Comparison of ENCODE assay signal across 8 cellular contexts in the genomic region with DNA sequence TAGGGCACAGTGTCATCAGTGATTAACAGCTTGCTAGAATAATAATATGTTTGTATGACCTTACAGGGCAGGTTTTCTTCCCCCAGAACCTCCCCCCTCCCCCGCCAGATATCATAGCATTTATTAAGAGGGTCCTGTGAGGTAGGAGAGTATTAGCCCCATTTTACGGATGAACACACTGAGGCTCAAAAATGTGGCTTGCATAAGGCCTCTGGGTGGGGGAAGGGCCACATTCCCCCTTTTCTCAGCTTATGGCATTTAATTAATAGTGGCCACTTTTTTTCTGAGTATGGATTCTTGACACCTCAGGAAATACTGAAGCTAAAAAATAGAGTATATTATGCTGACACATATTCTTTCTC. TPM values are rescaled to one million over a fixed set of nuclear protein-coding genes. Genes with fewer than 3 reads are reported as not detected.
DNase-seq lines count a peak whose midpoint lies in the region; ATAC-seq, FAIRE-seq and TF ChIP-seq lines count a peak whose summit lies in the region.

No MANE protein-coding gene starts in this region.

- no peak overlapping the region for H3K14ac ChIP-seq in trophoblast cell (ENCODE audit: low read length)

- H3K9me3 ChIP-seq in Caco-2 (no peaks in the 10 kb centered on the region), fibroblast of lung (ENCODE audit: control insufficient read depth, insufficient read depth, low read depth, low read length) (no peaks in the 10 kb centered on the region), trophoblast cell (ENCODE audit: insufficient read depth, low read depth, low read length) (no peaks in the 10 kb centered on the region)

- no peak overlapping the region for H3K18ac ChIP-seq in trophoblast cell (ENCODE audit: low read length)

- DNase-seq in Caco-2 (no peak), T-cell (no peak), fibroblast of lung (ENCODE audit: low read depth in 2 of 2) (no peak), trophoblast cell (no peak), kidney glomerular epithelial cell (lab: John Stamatoyannopoulos, UW) (no peak), head of caudate nucleus (no peak), GM19239 (ENCODE audit: insufficient read length, low spot score) (no peak), SW 1271 (lab: John Stamatoyannopoulos, UW) (no peak)

- H3K4me2 ChIP-seq in fibroblast of lung (ENCODE audit: extremely low read depth, insufficient read depth, low read length) (peak overlapping the region; percentile 99), trophoblast cell (ENCODE audit: low read length) (peak overlapping the region; percentile 95)

- peak overlapping the region; percentile 77 for H3K4me3 Mint-ChIP-seq in Caco-2 (ENCODE audit: unreplicated experiment)
- peak overlapping the region; percentile 59 to 86 (median 63) for H3K4me3 Mint-ChIP-seq in T-cell

- H3K79me2 ChIP-seq in fibroblast of lung (ENCODE audit: control insufficient read depth, insufficient read depth, low read length) (peaks cover 70% of the 10 kb centered on the region), trophoblast cell (ENCODE audit: control insufficient read depth, insufficient read depth, low read length, poor library complexity) (peaks cover 17% of the 10 kb centered on the region)

- intact Hi-C loops in Caco-2 (cut with micrococcal nuclease; ENCODE audit: unreplicated experiment) (loop anchor here (2.0 kb wide), 2 partner anchors 65 to 125 kb away; no protein-coding TSS in a partner anchor), head of caudate nucleus (cut with DNase I) (loop anchor here (10.0 kb wide), 1 partner anchor 73 kb away; no protein-coding TSS in a partner anchor)

- H3K9me3 Mint-ChIP-seq in Caco-2 (ENCODE audit: unreplicated experiment) = no peaks in the 10 kb centered on the region
- H3K9me3 Mint-ChIP-seq in T-cell = no peaks in the 10 kb centered on the region

- H3K27me3 ChIP-seq in Caco-2 (replicated peaks; ENCODE audit: control insufficient read depth, insufficient read depth, low read length) = no peaks in the 10 kb centered on the region
- H3K27me3 ChIP-seq in fibroblast of lung (ENCODE audit: control insufficient read depth, insufficient read depth, low read length) = no peaks in the 10 kb centered on the region
- no peaks in the 10 kb centered on the region for H3K27me3 ChIP-seq in trophoblast cell (ENCODE audit: insufficient read depth, low read length)

- BruUV-seq in Caco-2 (replicated peaks; lab: Mats Ljungman, UMichigan) = no TSS peak

- no peak overlapping the region for H4K91ac ChIP-seq in trophoblast cell (ENCODE audit: low read depth, low read length)

- CTCF ChIA-PET in Caco-2 (lab: Charles Lee) = no interaction called here
- CTCF ChIA-PET in T-cell (lab: Charles Lee) = no interaction called here

- H2AK5ac ChIP-seq in trophoblast cell (ENCODE audit: low read length) = no peak overlapping the region

- no peaks in the 10 kb centered on the region for H4K20me1 ChIP-seq in fibroblast of lung (ENCODE audit: control insufficient read depth, extremely low read depth, insufficient read depth, low read length)

- peaks cover 27% of the 10 kb centered on the region for H3K4me1 ChIP-seq in Caco-2
- peaks cover 25% of the 10 kb centered on the region for H3K4me1 ChIP-seq in fibroblast of lung (ENCODE audit: control insufficient read depth, extremely low read depth, insufficient read depth, low read length)
- H3K4me1 ChIP-seq in trophoblast cell (ENCODE audit: control insufficient read depth in 1 of 2, insufficient read depth in 2 of 2, low read length in 2 of 2) = peaks cover 32 to 40% of the 10 kb centered on the region in 2 experiments

- no peaks in the 10 kb centered on the region for H3K36me3 ChIP-seq in Caco-2 (ENCODE audit: control insufficient read depth, insufficient read depth, low read length)
- H3K36me3 ChIP-seq in fibroblast of lung (ENCODE audit: control insufficient read depth, insufficient read depth, low read length) = no peaks in the 10 kb centered on the region
- no peaks in the 10 kb centered on the region for H3K36me3 ChIP-seq in trophoblast cell (ENCODE audit: control insufficient read depth in 1 of 2, insufficient read depth in 2 of 2, low read length in 2 of 2)

- H3K4me1 Mint-ChIP-seq in Caco-2 (ENCODE audit: low read depth, unreplicated experiment) (peaks cover 20% of the 10 kb centered on the region), T-cell (peaks cover 0 to 11% (median 6%) of the 10 kb centered on the region in 3 donors)

- H2BK5ac ChIP-seq in trophoblast cell (ENCODE audit: low read depth, low read length, poor library complexity) = no peak overlapping the region

- H3K27ac ChIP-seq in fibroblast of lung (ENCODE audit: insufficient read depth, low read length) = peak overlapping the region; percentile 93
- H3K27ac ChIP-seq in trophoblast cell (ENCODE audit: low read depth, low read length) = peak overlapping the region; percentile 96

- POLR2A ChIA-PET in Caco-2 (lab: Charles Lee) (no interaction called here), T-cell (lab: Charles Lee) (no interaction called here)

- FAIRE-seq in GM19239 (lab: Jason Lieb, UNC) = no peak

- H3K4ac ChIP-seq in trophoblast cell (ENCODE audit: low read depth, low read length) = no peak overlapping the region

- no CpG with 5 or more reads among the region's 2 CpGs for WGBS in trophoblast cell (ENCODE audit: extremely low coverage, insufficient coverage, insufficient read length)

- H3K27ac Mint-ChIP-seq in Caco-2 (ENCODE audit: unreplicated experiment) = no peak overlapping the region
- no peak overlapping the region for H3K27ac Mint-ChIP-seq in T-cell

- H3K9ac ChIP-seq in fibroblast of lung (ENCODE audit: insufficient read depth, low read length) (peak overlapping the region; percentile 87), trophoblast cell (ENCODE audit: low read length) (no peak overlapping the region)

- no peak for ATAC-seq in T-cell (replicated peaks in 1 of 4)

- no peak overlapping the region for H4K12ac ChIP-seq in trophoblast cell (ENCODE audit: low read depth, low read length)

- no peak overlapping the region for H2BK12ac ChIP-seq in trophoblast cell (ENCODE audit: low read length)

- no peak overlapping the region for H3K23ac ChIP-seq in trophoblast cell (ENCODE audit: low read length)

- H3K79me1 ChIP-seq in trophoblast cell (ENCODE audit: low read length) = peaks cover 21% of the 10 kb centered on the region

- TF ChIP-seq CTCF in Caco-2 (IDR thresholded peaks at IDR 0.05; ENCODE audit: insufficient read depth in 1 of 2, low read depth in 1 of 2, low read length in 1 of 2, severe bottlenecking in 1 of 2, unreplicated experiment in 1 of 2) (no peak), fibroblast of lung (conservative IDR thresholded peaks at IDR 0.05 in 1 of 2, IDR thresholded peaks at IDR 0.05 in 1 of 2; ENCODE audit: low read depth in 1 of 2, low read length in 2 of 2) (no peak)

- H2BK120ac ChIP-seq in trophoblast cell (ENCODE audit: insufficient read depth, low read length, poor library complexity) = no peak overlapping the region

- H4K8ac ChIP-seq in trophoblast cell (ENCODE audit: low read depth, low read length) = no peak overlapping the region

- no peak overlapping the region; the same call in 1 of the 2 replicates for H3K4me3 ChIP-seq in Caco-2 (ENCODE audit: low read depth, low read length)
- H3K4me3 ChIP-seq in fibroblast of lung (replicated peaks in 1 of 4; ENCODE audit: control extremely low read depth in 1 of 4, insufficient read depth in 1 of 4, low read depth in 3 of 4, low read length in 4 of 4) = peak overlapping the region; percentile 60 to 97 (median 92)
- H3K4me3 ChIP-seq in trophoblast cell (ENCODE audit: low read depth, low read length) = no peak overlapping the region

- H3K27me3 Mint-ChIP-seq in Caco-2 (ENCODE audit: insufficient read depth, unreplicated experiment) (no peaks in the 10 kb centered on the region), T-cell (peaks cover 13 to 22% of the 10 kb centered on the region in 2 donors)

- H3K36me3 Mint-ChIP-seq in Caco-2 (ENCODE audit: insufficient read depth, unreplicated experiment) = no peaks in the 10 kb centered on the region
- H3K36me3 Mint-ChIP-seq in T-cell = no peaks in the 10 kb centered on the region

- H2AFZ ChIP-seq in fibroblast of lung (ENCODE audit: low read length) (no peak overlapping the region), trophoblast cell (ENCODE audit: insufficient read depth, low read length, poor library complexity) (no peak overlapping the region)

RNA-seq across cellular contexts. Expression of a gene that starts 2.9 kb away (rescaled TPM):
- total RNA-seq in Caco-2 (2022) (19.9 and 21.4 TPM in 2 replicates), T-cell (1 to 10 TPM; 3.2 to 6.7 (median 4.7) TPM), fibroblast of lung (17.2 and 28.1 TPM in 2 replicates)
- 17.6 and 27.2 TPM in 2 replicates for polyA plus RNA-seq in fibroblast of lung
- polyA plus RNA-seq in fibroblast of lung (2012) = 39.4 and 61.5 TPM in 2 replicates
- polyA minus RNA-seq in fibroblast of lung (ENCODE audit: low replicate concordance) = 102 and 197 TPM in 2 replicates
- 19.3 and 22.5 TPM in 2 replicates for polyA plus RNA-seq in trophoblast cell (2013)

Comparison
In these comparisons a context has a peak if more than half of its experiments do, and no peak if none do; other contexts are left out.
1. H3K4me3 ChIP-seq: peak in fibroblast of lung (4 of 4); none in Caco-2 (single experiment) and trophoblast cell (single experiment).